In genomic region chr14:54399560-54399959, GRCh38 we compare ENCODE assay signal across 31 cellular contexts. TPM values are rescaled to one million over a fixed set of nuclear protein-coding genes. Genes with fewer than 3 reads are reported as not detected.
DNase-seq lines count a peak whose midpoint lies in the region; ATAC-seq and TF ChIP-seq lines count a peak whose summit lies in the region.
"Had no signal": no experiment of that assay in that cellular context is flagged by ENCODE, and none has a peak within 500 bp of the region (broad histone marks: within the 10 kb centered on the region; RNA-seq: fewer than 3 reads in every experiment).

No MANE protein-coding gene starts in this region.

- no peaks in the 10 kb centered on the region for H3K36me3 ChIP-seq in CD4-positive, CD25-positive, alpha-beta regulatory T cell (ENCODE audit: control insufficient read depth, insufficient read depth, low read length)
- peaks cover 53% of the 10 kb centered on the region for H3K36me3 ChIP-seq in OCI-LY7 (ENCODE audit: insufficient read depth, low read length)
- H3K36me3 ChIP-seq: colonic mucosa, Peyer's patch, right atrium auricular region, suprapubic skin had no signal

- H3K4me3 Mint-ChIP-seq in T-helper 2 cell treated with Interferon-gamma antibody and Interleukin-4, amounts not matched to agents 5 μg/mL and 100 μg/mL, for 36 hours = peak overlapping the region; percentile 94
- peak overlapping the region in 3 of 4 donors; percentile 51 to 78 (median 52) for H3K4me3 Mint-ChIP-seq in CD4-positive, CD25-positive, alpha-beta regulatory T cell
- peak overlapping the region; percentile 18 to 85 (median 63) for H3K4me3 Mint-ChIP-seq in brain
- H3K4me3 Mint-ChIP-seq: activated naive CD8-positive, alpha-beta T cell; neural progenitor cell had no signal

- peaks cover 40% of the 10 kb centered on the region for H3K36me3 Mint-ChIP-seq in T-helper 2 cell treated with Interferon-gamma antibody and Interleukin-4, amounts not matched to agents 5 μg/mL and 100 μg/mL, for 36 hours (ENCODE audit: low read depth)
- H3K36me3 Mint-ChIP-seq in CD4-positive, CD25-positive, alpha-beta regulatory T cell = no peaks in the 10 kb centered on the region
- H3K36me3 Mint-ChIP-seq in brain = peaks cover 35% of the 10 kb centered on the region

- H3K79me2 ChIP-seq in OCI-LY7 (ENCODE audit: insufficient read depth, low read depth, low read length) = peaks cover 58% of the 10 kb centered on the region

- no peaks in the 10 kb centered on the region for H3K9me2 ChIP-seq in OCI-LY7 (ENCODE audit: insufficient read depth, low read length)

- no peak overlapping the region for H3K27ac ChIP-seq in CD4-positive, CD25-positive, alpha-beta regulatory T cell (ENCODE audit: insufficient read depth, low read length, poor library complexity, severe bottlenecking)
- H3K27ac ChIP-seq in OCI-LY7 (ENCODE audit: low read depth, low read length, poor library complexity, severe bottlenecking) = no peak overlapping the region
- H3K27ac ChIP-seq: colonic mucosa, KMS-11, neural progenitor cell, Peyer's patch, right atrium auricular region, suprapubic skin had no signal

- TF ChIP-seq CTCF in OCI-LY7 (conservative IDR thresholded peaks at IDR 0.05; ENCODE audit: low read length) (no peak), brain (conservative IDR thresholded peaks at IDR 0.05) (no peak)

- ATAC-seq in CD4-positive, CD25-positive, alpha-beta regulatory T cell (ENCODE audit: low read depth in 2 of 2) = no peak
- ATAC-seq in HG03565 (IDR thresholded peaks at IDR 0.05; ENCODE audit: unreplicated experiment) = no peak
- ATAC-seq in HG03521 (IDR thresholded peaks at IDR 0.05; ENCODE audit: unreplicated experiment) = no peak
- ATAC-seq: left lobe of liver, WTC11 had no signal

- H3K4me2 ChIP-seq in OCI-LY7 (ENCODE audit: low read length) = peak overlapping the region; percentile 100
- H3K4me2 ChIP-seq: KMS-11 had no signal

- POLR2A ChIA-PET in OCI-LY7 (lab: Charles Lee) = interaction anchor here (0.6 kb wide), 3 partner anchors 11 to 492 kb away, joined by 3 to 8 read pairs (median 5); no protein-coding TSS in a partner anchor

- no peak overlapping the region for H2AFZ ChIP-seq in OCI-LY7 (ENCODE audit: low read length)
- H2AFZ ChIP-seq: neural progenitor cell had no signal

- no peaks in the 10 kb centered on the region for H3K9me3 ChIP-seq in CD4-positive, CD25-positive, alpha-beta regulatory T cell (ENCODE audit: control insufficient read depth in 2 of 2, low read length in 2 of 2)
- peaks cover 6% of the 10 kb centered on the region; the same call in 1 of the 2 replicates for H3K9me3 ChIP-seq in OCI-LY7 (ENCODE audit: low read length)
- H3K9me3 ChIP-seq: colonic mucosa, Peyer's patch, right atrium auricular region, suprapubic skin had no signal

- CTCF ChIA-PET in OCI-LY7 (lab: Charles Lee; ENCODE audit: unreplicated experiment) = interaction anchor here (0.6 kb wide), 1 partner anchor 20 kb away, joined by 3 read pairs; no protein-coding TSS in a partner anchor

- H3K4me3 ChIP-seq in CD4-positive, CD25-positive, alpha-beta regulatory T cell (ENCODE audit: low read depth, low read length) = no peak overlapping the region
- H3K4me3 ChIP-seq in OCI-LY7 (ENCODE audit: low read depth, low read length, poor library complexity, severe bottlenecking) = peak overlapping the region; percentile 96
- H3K4me3 ChIP-seq: colonic mucosa, neural progenitor cell, Peyer's patch, right atrium auricular region, suprapubic skin had no signal

- H4K20me1 ChIP-seq in OCI-LY7 (ENCODE audit: insufficient read depth, low read length) = peaks cover 4% of the 10 kb centered on the region; the same call in 1 of the 2 replicates

- DNase-seq in T-helper 2 cell treated with Interferon-gamma antibody and Interleukin-4, amounts not matched to agents 5 μg/mL and 100 μg/mL, for 36 hours (ENCODE audit: low spot score) = no peak
- DNase-seq in T-helper 2 cell (no peak), OCI-LY7 (ENCODE audit: low spot score) (no peak), NCI-H2196 (lab: John Stamatoyannopoulos, UW; ENCODE audit: unreplicated experiment) (no peak)
- no peak for DNase-seq in CD4-positive, CD25-positive, alpha-beta regulatory T cell
- DNase-seq: 8988T; activated CD4-positive, alpha-beta T cell treated with anti-CD3 and anti-CD28 coated beads, Interleukin-2, amount 50 U/mL, for 4 hours; activated effector memory CD4-positive, alpha-beta T cell treated with anti-CD3 and anti-CD28 coated beads, Interleukin-2, amount 50 U/mL, for 16 hours; aorta; CD4-positive, alpha-beta memory T cell; colonic mucosa; effector CD8-positive, alpha-beta T cell; EL; NCI-H1417; NCI-H2029 treated with DMSO at 0.1 percent for 48 hours; NCI-H526; Peyer's patch; posterior cingulate gyrus; SHP77; stimulated activated CD4-positive, alpha-beta T cell treated with anti-CD3 and anti-CD28 coated beads, Interleukin-1b, Interleukin-23, amount 100 ng/mL, for 48 hours; stimulated activated naive CD4-positive, alpha-beta T cell treated with Interleukin-2 at 50 U/mL for 16 hours had no signal

- H3K4me1 Mint-ChIP-seq in T-helper 2 cell treated with Interferon-gamma antibody and Interleukin-4, amounts not matched to agents 5 μg/mL and 100 μg/mL, for 36 hours (ENCODE audit: low read depth) = peaks cover 35% of the 10 kb centered on the region
- H3K4me1 Mint-ChIP-seq in CD4-positive, CD25-positive, alpha-beta regulatory T cell = peaks cover 7 to 28% (median 19%) of the 10 kb centered on the region in 4 donors
- peaks cover 30% of the 10 kb centered on the region for H3K4me1 Mint-ChIP-seq in brain

- H3K27me3 ChIP-seq in CD4-positive, CD25-positive, alpha-beta regulatory T cell (ENCODE audit: control insufficient read depth, insufficient read depth, low read length) = no peaks in the 10 kb centered on the region
- H3K27me3 ChIP-seq: colonic mucosa, Peyer's patch, right atrium auricular region, suprapubic skin had no signal

- H3K9me3 Mint-ChIP-seq in T-helper 2 cell treated with Interferon-gamma antibody and Interleukin-4, amounts not matched to agents 5 μg/mL and 100 μg/mL, for 36 hours = peaks cover 7% of the 10 kb centered on the region
- H3K9me3 Mint-ChIP-seq in CD4-positive, CD25-positive, alpha-beta regulatory T cell = no peaks in the 10 kb centered on the region
- H3K9me3 Mint-ChIP-seq in brain = peaks cover 5 to 26% (median 17%) of the 10 kb centered on the region in 5 experiments
- H3K9me3 Mint-ChIP-seq: CD4-positive, alpha-beta memory T cell had no signal

- H3K27ac Mint-ChIP-seq in T-helper 2 cell treated with Interferon-gamma antibody and Interleukin-4, amounts not matched to agents 5 μg/mL and 100 μg/mL, for 36 hours = no peak overlapping the region
- peak overlapping the region in 1 of 3 donors; percentile 39 for H3K27ac Mint-ChIP-seq in CD4-positive, CD25-positive, alpha-beta regulatory T cell
- H3K27ac Mint-ChIP-seq in brain = no peak overlapping the region
- H3K27ac Mint-ChIP-seq: activated naive CD8-positive, alpha-beta T cell; neural progenitor cell; WTC11 had no signal

- H3K4me1 ChIP-seq in CD4-positive, CD25-positive, alpha-beta regulatory T cell (ENCODE audit: control insufficient read depth, insufficient read depth, low read length, poor library complexity, severe bottlenecking) = peaks cover 18% of the 10 kb centered on the region
- peaks cover 31% of the 10 kb centered on the region for H3K4me1 ChIP-seq in OCI-LY7 (ENCODE audit: insufficient read depth, low read length, poor library complexity, severe bottlenecking)
- H3K4me1 ChIP-seq: colonic mucosa had no signal

- no peaks in the 10 kb centered on the region for H3K27me3 Mint-ChIP-seq in T-helper 2 cell treated with Interferon-gamma antibody and Interleukin-4, amounts not matched to agents 5 μg/mL and 100 μg/mL, for 36 hours (ENCODE audit: low read depth)
- H3K27me3 Mint-ChIP-seq in CD4-positive, CD25-positive, alpha-beta regulatory T cell = no peaks in the 10 kb centered on the region
- H3K27me3 Mint-ChIP-seq in brain = no peaks in the 10 kb centered on the region
- H3K27me3 Mint-ChIP-seq: activated naive CD8-positive, alpha-beta T cell; CD4-positive, alpha-beta memory T cell had no signal

- BruUV-seq in OCI-LY7 (replicated peaks; lab: Mats Ljungman, UMichigan) = TSS peak; percentile 17

- intact Hi-C loops in OCI-LY7 (cut with micrococcal nuclease; ENCODE audit: unreplicated experiment) = loop anchor here (5.0 to 10.0 kb wide), 2 partner anchors 785 to 1247 kb away; partner anchors contain the start of gene DDHD1

RNA-seq across cellular contexts. Expression of gene CDKN3, which starts 2.8 kb away (rescaled TPM):
- 9.3 TPM for total RNA-seq in CD4-positive, CD25-positive, alpha-beta regulatory T cell
- 10 to 100 TPM; 12.2 to 20.7 (median 17.2) TPM for polyA plus RNA-seq in CD4-positive, CD25-positive, alpha-beta regulatory T cell
- total RNA-seq in OCI-LY7 (2014; rRNA removed; shearing (Covaris generic)) = 134 and 150 TPM in 2 replicates
- total RNA-seq in OCI-LY7 (2022) = 157 and 189 TPM in 2 replicates
- 39.5 TPM for polyA plus RNA-seq in brain (ENCODE audit: insufficient read depth, low read depth, low replicate concordance)

RNA-seq across cellular contexts. Expression of gene CNIH1, which starts 41.6 kb away (rescaled TPM):
- total RNA-seq in CD4-positive, CD25-positive, alpha-beta regulatory T cell = 40.5 TPM
- 100 to 1,000 TPM in 2 of 4 donors, 10 to 100 TPM in 2; 81.2 to 112 (median 102) TPM for polyA plus RNA-seq in CD4-positive, CD25-positive, alpha-beta regulatory T cell
- total RNA-seq in OCI-LY7 (2014; rRNA removed; shearing (Covaris generic)) = 18.7 and 29.7 TPM in 2 replicates
- 96.6 and 109 TPM in 2 replicates for total RNA-seq in OCI-LY7 (2022)
- 77.4 TPM for polyA plus RNA-seq in brain (ENCODE audit: insufficient read depth, low read depth, low replicate concordance)

Comparison
In these comparisons a context has a peak if more than half of its experiments do, and no peak if none do; other contexts are left out.
1. RNA of gene CDKN3, which starts 2.8 kb away (total RNA-seq): 134 to 189 TPM in OCI-LY7; 9.3 TPM in CD4-positive, CD25-positive, alpha-beta regulatory T cell (single experiment); every median in the first group is over 10 times any median in the second.
2. Peak in every context shown above with its lines, with median percentiles within 50 percentile points of each other: H3K4me3 Mint-ChIP-seq.